In the genomic region with DNA sequence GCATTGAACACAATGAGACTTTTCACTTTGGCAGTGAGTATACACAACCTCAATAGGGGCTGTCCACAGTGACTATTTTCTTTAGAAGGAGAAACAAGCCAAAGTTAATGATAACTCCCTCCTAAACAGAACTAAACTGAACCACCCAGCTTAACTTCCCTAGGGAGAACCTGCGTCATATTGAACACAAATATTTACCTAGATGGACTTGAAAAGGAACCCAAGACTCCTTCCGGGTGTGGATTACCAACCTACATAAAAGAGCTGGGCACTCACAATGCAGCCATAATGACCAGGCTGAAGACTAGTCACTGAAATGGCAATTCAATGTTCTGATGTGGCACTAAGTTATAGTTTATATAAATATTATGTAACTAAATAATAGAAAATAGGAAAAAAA, we compare ENCODE assay signal across 22 cellular contexts.
DNase-seq lines count a peak whose midpoint lies in the region; ATAC-seq, FAIRE-seq and TF ChIP-seq lines count a peak whose summit lies in the region.
"Had no signal": no experiment of that assay in that cellular context is flagged by ENCODE, and none has a peak within 500 bp of the region (broad histone marks: within the 10 kb centered on the region; RNA-seq: fewer than 3 reads in every experiment).

No MANE protein-coding gene starts in this region.

- TF ChIP-seq CTCF in breast epithelium (IDR thresholded peaks at IDR 0.05) (no peak), mammary epithelial cell (conservative IDR thresholded peaks at IDR 0.05 in 1 of 2, IDR thresholded peaks at IDR 0.05 in 1 of 2; ENCODE audit: extremely low read depth in 1 of 2, insufficient read depth in 1 of 2, low read depth in 1 of 2, low read length in 2 of 2) (no peak), colonic mucosa (IDR thresholded peaks at IDR 0.05) (no peak), psoas muscle (IDR thresholded peaks at IDR 0.05) (no peak), pancreas (IDR thresholded peaks at IDR 0.05) (no peak)

- no peak overlapping the region for H3K9ac ChIP-seq in mammary epithelial cell (ENCODE audit: insufficient read depth, low read length)
- H3K9ac ChIP-seq in colonic mucosa (ENCODE audit: low read depth in 2 of 2, low read length in 2 of 2): no peak overlapping the region
- H3K9ac ChIP-seq: GM23248 had no signal

- no peak overlapping the region for H3K27ac Mint-ChIP-seq in naive thymus-derived CD4-positive, alpha-beta T cell
- H3K27ac Mint-ChIP-seq: CD4-positive, CD25-positive, alpha-beta regulatory T cell; H9; HFFc6 had no signal

- H3K4me1 Mint-ChIP-seq in naive thymus-derived CD4-positive, alpha-beta T cell: no peaks in the 10 kb centered on the region
- H3K4me1 Mint-ChIP-seq: CD4-positive, CD25-positive, alpha-beta regulatory T cell had no signal

- H3K36me3 Mint-ChIP-seq in naive thymus-derived CD4-positive, alpha-beta T cell: no peaks in the 10 kb centered on the region
- H3K36me3 Mint-ChIP-seq: CD4-positive, CD25-positive, alpha-beta regulatory T cell had no signal

- H3K79me2 ChIP-seq in mammary epithelial cell (ENCODE audit: insufficient read depth, low read length): no peaks in the 10 kb centered on the region

- no peak for ATAC-seq in naive thymus-derived CD4-positive, alpha-beta T cell
- ATAC-seq in psoas muscle (no peak), pancreas (no peak)

- H3K27me3 ChIP-seq in breast epithelium: no peaks in the 10 kb centered on the region
- no peaks in the 10 kb centered on the region for H3K27me3 ChIP-seq in mammary epithelial cell (ENCODE audit: insufficient read depth, low read length)
- H3K27me3 ChIP-seq in colonic mucosa: no peaks in the 10 kb centered on the region
- H3K27me3 ChIP-seq in naive thymus-derived CD4-positive, alpha-beta T cell (ENCODE audit: control insufficient read depth in 2 of 2, insufficient read depth in 2 of 2, low read length in 2 of 2): no peaks in the 10 kb centered on the region
- H3K27me3 ChIP-seq in psoas muscle (ENCODE audit: insufficient read depth in 3 of 3, low read length in 2 of 3): no peaks in the 10 kb centered on the region
- no peaks in the 10 kb centered on the region for H3K27me3 ChIP-seq in pancreas

- no peak for TF ChIP-seq POLR2A in breast epithelium (IDR thresholded peaks at IDR 0.05)

- dilution Hi-C loops in mammary epithelial cell (cut with HindIII; ENCODE audit: low sequenced_read_pairs): no loop called here

- no peaks in the 10 kb centered on the region for H4K20me1 ChIP-seq in mammary epithelial cell (ENCODE audit: insufficient read depth, low read length)

- intact Hi-C loops in breast epithelium (cut with DNase I; ENCODE audit: low total_unique reads): no loop called here
- intact Hi-C loops in mammary epithelial cell (cut with micrococcal nuclease): no loop called here
- intact Hi-C loops in colonic mucosa (cut with DNase I): no loop called here
- intact Hi-C loops in naive thymus-derived CD4-positive, alpha-beta T cell (cut with micrococcal nuclease): no loop called here
- intact Hi-C loops in psoas muscle (cut with DNase I): no loop called here
- intact Hi-C loops in pancreas (cut with DNase I): no loop called here

- H2AFZ ChIP-seq in mammary epithelial cell (ENCODE audit: low read depth, low read length): no peak overlapping the region
- H2AFZ ChIP-seq: GM23248 had no signal

- DNase-seq in breast epithelium (ENCODE audit: low spot score in 2 of 2): no peak
- no peak for DNase-seq in mammary epithelial cell
- DNase-seq in NCI-H2029 treated with DMSO at 0.1 percent for 48 hours (lab: John Stamatoyannopoulos, UW): peak; percentile 38
- peak; percentile 19 for DNase-seq in colonic mucosa
- no peak for DNase-seq in naive thymus-derived CD4-positive, alpha-beta T cell
- no peak for DNase-seq in psoas muscle
- DNase-seq in activated T-cell treated with anti-CD3 and anti-CD28 coated beads for 4 hours: no peak
- no peak for DNase-seq in pancreas
- DNase-seq: CD4-positive, CD25-positive, alpha-beta regulatory T cell; GM23248; H9; HFFc6; KG1; MV-4-11; NCI-H1105 treated with DMSO at 0.1 percent for 48 hours; NCI-H1694 treated with DMSO at 0.1 percent for 48 hours; NCI-H510A; NCI-H82 had no signal

- no peak overlapping the region for H3K4me3 ChIP-seq in breast epithelium
- no peak overlapping the region for H3K4me3 ChIP-seq in mammary epithelial cell (replicated peaks in 1 of 3; ENCODE audit: insufficient read depth in 1 of 3, low read depth in 2 of 3, low read length in 3 of 3)
- H3K4me3 ChIP-seq in colonic mucosa: no peak overlapping the region
- H3K4me3 ChIP-seq in naive thymus-derived CD4-positive, alpha-beta T cell (ENCODE audit: low read length): no peak overlapping the region
- H3K4me3 ChIP-seq in psoas muscle: no peak overlapping the region
- H3K4me3 ChIP-seq in pancreas: no peak overlapping the region
- H3K4me3 ChIP-seq: GM23248 had no signal

- CTCF ChIA-PET in mammary epithelial cell (lab: Charles Lee; ENCODE audit: low non-redundant PET): no interaction called here
- CTCF ChIA-PET in naive thymus-derived CD4-positive, alpha-beta T cell (lab: Charles Lee): no interaction called here

- H3K27me3 Mint-ChIP-seq in naive thymus-derived CD4-positive, alpha-beta T cell: peaks cover 0 to 5% (median 0%) of the 10 kb centered on the region in 5 donors

- in situ Hi-C loops in mammary epithelial cell (cut with MboI; ENCODE audit: low sequenced_read_pairs in 2 of 2): no loop called here

- no peak overlapping the region for H3K4me2 ChIP-seq in mammary epithelial cell (ENCODE audit: insufficient read depth, low read depth, low read length)

- H3K9me3 Mint-ChIP-seq in naive thymus-derived CD4-positive, alpha-beta T cell: peaks cover 0 to 6% (median 0%) of the 10 kb centered on the region in 11 donors
- H3K9me3 Mint-ChIP-seq: H9, HFFc6 had no signal

- no TSS peak for BruUV-seq in mammary epithelial cell (replicated peaks; lab: Mats Ljungman, UMichigan)

- no peak for FAIRE-seq in pancreas (lab: Jason Lieb, UNC)
- FAIRE-seq: G401.6, GM12892, RCC 7860 had no signal

- POLR2A ChIA-PET in naive thymus-derived CD4-positive, alpha-beta T cell (lab: Charles Lee): no interaction called here

- H3K9me3 ChIP-seq in breast epithelium (no peaks in the 10 kb centered on the region), mammary epithelial cell (replicated peaks; ENCODE audit: insufficient read depth, low read length) (no peaks in the 10 kb centered on the region), colonic mucosa (no peaks in the 10 kb centered on the region), psoas muscle (no peaks in the 10 kb centered on the region), pancreas (no peaks in the 10 kb centered on the region)
- H3K9me3 ChIP-seq in naive thymus-derived CD4-positive, alpha-beta T cell (ENCODE audit: control insufficient read depth in 2 of 3, low read length in 3 of 3): no peaks in the 10 kb centered on the region

- peak overlapping the region; percentile 14 to 72 for H3K27ac ChIP-seq in breast epithelium
- no peak overlapping the region for H3K27ac ChIP-seq in mammary epithelial cell (ENCODE audit: insufficient read depth, low read depth, low read length)
- H3K27ac ChIP-seq in colonic mucosa: peak overlapping the region; percentile 11
- no peak overlapping the region for H3K27ac ChIP-seq in naive thymus-derived CD4-positive, alpha-beta T cell (ENCODE audit: low read depth, low read length)
- H3K27ac ChIP-seq in psoas muscle: no peak overlapping the region
- H3K27ac ChIP-seq in pancreas: no peak overlapping the region
- H3K27ac ChIP-seq: GM23248, HL-60 had no signal

- H3K4me1 ChIP-seq in breast epithelium (no peaks in the 10 kb centered on the region), mammary epithelial cell (ENCODE audit: insufficient read depth, low read length) (no peaks in the 10 kb centered on the region), colonic mucosa (no peaks in the 10 kb centered on the region), psoas muscle (no peaks in the 10 kb centered on the region), pancreas (no peaks in the 10 kb centered on the region)
- H3K4me1 ChIP-seq in naive thymus-derived CD4-positive, alpha-beta T cell (ENCODE audit: control insufficient read depth in 2 of 2, insufficient read depth in 2 of 2, low read length in 2 of 2): no peaks in the 10 kb centered on the region

- H3K36me3 ChIP-seq in breast epithelium: no peaks in the 10 kb centered on the region
- no peaks in the 10 kb centered on the region for H3K36me3 ChIP-seq in mammary epithelial cell (ENCODE audit: insufficient read depth, low read length)
- H3K36me3 ChIP-seq in colonic mucosa: no peaks in the 10 kb centered on the region
- H3K36me3 ChIP-seq in naive thymus-derived CD4-positive, alpha-beta T cell (ENCODE audit: control insufficient read depth in 2 of 3, insufficient read depth in 3 of 3, low read length in 3 of 3): no peaks in the 10 kb centered on the region
- no peaks in the 10 kb centered on the region for H3K36me3 ChIP-seq in psoas muscle (ENCODE audit: insufficient read depth in 1 of 2, low read depth in 1 of 2)
- H3K36me3 ChIP-seq in pancreas: no peaks in the 10 kb centered on the region

- no peak overlapping the region for H3K4me3 Mint-ChIP-seq in naive thymus-derived CD4-positive, alpha-beta T cell
- H3K4me3 Mint-ChIP-seq: CD4-positive, CD25-positive, alpha-beta regulatory T cell; H9; HFFc6 had no signal

- 100% methylated on average over 2 of the region's 2 CpGs for whole genome bisulfite sequencing in mammary epithelial cell (ENCODE audit: low coverage, missing lambda C conversion rate)
- 79 to 85% (median 83%) methylated on average over 2 of the region's 2 CpGs for WGBS in psoas muscle, 3 donors
- WGBS in pancreas, 2 donors: 44 to 53% methylated on average over 2 of the region's 2 CpGs

Comparison
In these comparisons a context has a peak if more than half of its experiments do, and no peak if none do; other contexts are left out.
1. H3K27ac ChIP-seq: peak in breast epithelium (2 of 2) and colonic mucosa (single experiment); none in mammary epithelial cell (single experiment), naive thymus-derived CD4-positive, alpha-beta T cell (single experiment), psoas muscle (single experiment) and pancreas (0 of 4).
2. DNase-seq: peak in NCI-H2029 treated with DMSO at 0.1 percent for 48 hours (single experiment) and colonic mucosa (single experiment); none in breast epithelium (0 of 2), mammary epithelial cell (single experiment), naive thymus-derived CD4-positive, alpha-beta T cell (0 of 9), psoas muscle (0 of 2), activated T-cell treated with anti-CD3 and anti-CD28 coated beads for 4 hours (single experiment) and pancreas (0 of 6).